In genomic region chr20:38890497-38890818, GRCh38 we compare ENCODE assay signal across 14 cellular contexts. TPM values are rescaled to one million over a fixed set of nuclear protein-coding genes. Genes with fewer than 3 reads are reported as not detected.
A peak's percentile ranks its signal among the peaks of the same experiment; 100 is the strongest.
DNase-seq lines count a peak whose midpoint lies in the region; ATAC-seq and FAIRE-seq lines count a peak whose summit lies in the region.
"Had no signal": no experiment of that assay in that cellular context is flagged by ENCODE, and none has a peak within 500 bp of the region (broad histone marks: within the 10 kb centered on the region; RNA-seq: fewer than 3 reads in every experiment).

No MANE protein-coding gene starts in this region.

- DNase-seq in stimulated activated CD4-positive, alpha-beta T cell treated with anti-CD3 and anti-CD28 coated beads, Interleukin-15, amount 100 ng/mL, for 24 hours = peak; percentile 34
- no peak for DNase-seq in stimulated activated CD4-positive, alpha-beta T cell treated with anti-CD3 and anti-CD28 coated beads, Interleukin-2, amount 100 ng/mL, for 24 hours
- DNase-seq in T-cell (no peak), GM03348 (ENCODE audit: low spot score) (no peak), urothelium cell line (ENCODE audit: low spot score) (no peak), DMS153 treated with DMSO at 0.1 percent for 48 hours (lab: John Stamatoyannopoulos, UW; ENCODE audit: unreplicated experiment) (no peak)
- DNase-seq in central memory CD8-positive, alpha-beta T cell (ENCODE audit: low spot score in 2 of 2) = no peak
- DNase-seq: DMS153, kidney, NCI-H2171 had no signal

- no peaks in the 10 kb centered on the region for H3K27me3 Mint-ChIP-seq in T-cell
- H3K27me3 Mint-ChIP-seq in central memory CD8-positive, alpha-beta T cell = no peaks in the 10 kb centered on the region

- POLR2A ChIA-PET in T-cell (lab: Charles Lee) = interaction anchor here in 1 of 2 donors (0.6 kb wide), 1 partner anchor 58 kb away, joined by 3 read pairs; no protein-coding TSS in a partner anchor

- no peak overlapping the region for H3K4me3 Mint-ChIP-seq in T-cell
- H3K4me3 Mint-ChIP-seq in central memory CD8-positive, alpha-beta T cell = no peak overlapping the region
- H3K4me3 Mint-ChIP-seq: type B pancreatic cell had no signal

- no peaks in the 10 kb centered on the region for H3K9me3 Mint-ChIP-seq in T-cell
- no peaks in the 10 kb centered on the region for H3K9me3 Mint-ChIP-seq in central memory CD8-positive, alpha-beta T cell
- H3K9me3 Mint-ChIP-seq: type B pancreatic cell had no signal

- H3K4me1 Mint-ChIP-seq in T-cell = peaks cover 36 to 46% (median 44%) of the 10 kb centered on the region in 3 donors
- H3K4me1 Mint-ChIP-seq in central memory CD8-positive, alpha-beta T cell = peaks cover 62% of the 10 kb centered on the region

- no peak for FAIRE-seq in urothelium cell line (lab: Jason Lieb, UNC)
- FAIRE-seq: H54, kidney had no signal

- CTCF ChIA-PET in T-cell (lab: Charles Lee) = interaction anchor here in 1 of 2 donors (1.0 kb wide), 1 partner anchor 100 kb away, joined by 5 read pairs; no protein-coding TSS in a partner anchor

- ATAC-seq in T-cell (replicated peaks in 1 of 4) = no peak
- ATAC-seq in central memory CD8-positive, alpha-beta T cell (replicated peaks; ENCODE audit: extremely low read depth, poor library complexity, severe bottlenecking) = no peak
- no peak for ATAC-seq in GM19463 (IDR thresholded peaks at IDR 0.05; ENCODE audit: unreplicated experiment)
- ATAC-seq: mucosa of descending colon had no signal

- H3K36me3 Mint-ChIP-seq in T-cell = peaks cover 12% of the 10 kb centered on the region
- peaks cover 36% of the 10 kb centered on the region for H3K36me3 Mint-ChIP-seq in central memory CD8-positive, alpha-beta T cell (ENCODE audit: insufficient read depth)
- H3K36me3 Mint-ChIP-seq: type B pancreatic cell had no signal

- peak overlapping the region; percentile 77 to 86 for H3K27ac Mint-ChIP-seq in T-cell
- peak overlapping the region; percentile 56 for H3K27ac Mint-ChIP-seq in central memory CD8-positive, alpha-beta T cell (ENCODE audit: low read depth)
- H3K27ac Mint-ChIP-seq: type B pancreatic cell had no signal

RNA-seq across cellular contexts. Expression of gene FAM83D, which starts 35.8 kb away (rescaled TPM):
- total RNA-seq in T-cell = 1 to 10 TPM; 1.3 to 4.0 (median 2.4) TPM
